In the genomic region with DNA sequence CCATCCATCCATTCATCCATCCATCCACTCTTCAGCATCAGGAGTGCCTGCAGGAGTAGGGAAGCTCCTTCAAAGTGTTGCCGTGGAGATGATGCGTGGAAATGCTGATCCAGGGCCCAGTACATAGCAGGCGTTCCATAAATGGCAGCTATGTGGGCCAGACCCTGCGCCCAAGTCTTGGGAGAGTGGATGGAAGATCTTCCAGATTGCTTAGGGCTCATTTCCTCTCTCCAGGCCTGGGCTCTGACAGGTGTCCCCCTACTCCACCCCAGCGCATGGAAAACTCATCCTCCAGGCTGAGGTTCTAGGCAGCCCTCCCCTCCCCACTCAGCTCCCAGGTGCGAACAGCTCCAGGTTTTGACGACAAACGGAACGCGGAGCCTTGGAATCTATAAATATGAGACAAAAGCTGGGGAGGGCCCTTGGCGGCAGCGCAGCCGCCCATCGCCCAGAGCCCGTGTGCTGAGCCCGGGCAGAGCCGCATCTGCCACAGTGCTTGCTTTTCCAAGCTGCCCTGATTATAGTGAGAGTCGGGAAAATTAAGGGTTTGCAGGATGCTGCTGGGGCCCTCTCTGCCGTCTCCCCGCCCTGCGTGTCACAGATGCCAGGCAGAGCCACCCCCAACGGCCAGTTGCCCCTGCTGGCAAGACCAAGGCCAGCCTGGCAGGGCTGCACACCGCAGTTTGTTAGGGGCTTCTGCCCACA, we compare ENCODE assay signal across 12 cellular contexts. TPM values are rescaled to one million over a fixed set of nuclear protein-coding genes. Genes with fewer than 3 reads are reported as not detected.
DNase-seq lines count a peak whose midpoint lies in the region; ATAC-seq and TF ChIP-seq lines count a peak whose summit lies in the region.
"Had no signal": no experiment of that assay in that cellular context is flagged by ENCODE, and none has a peak within 500 bp of the region (broad histone marks: within the 10 kb centered on the region; RNA-seq: fewer than 3 reads in every experiment).

No MANE protein-coding gene starts in this region.

- intact Hi-C loops in activated naive CD4-positive, alpha-beta T cell treated with anti-CD3 and anti-CD28 coated beads for 36 hours (cut with micrococcal nuclease): loop anchor here (5.0 kb wide), 1 partner anchor 38 kb away; no protein-coding TSS in a partner anchor
- intact Hi-C loops in right cardiac atrium (cut with DNase I): no loop called here
- intact Hi-C loops in spleen (cut with DNase I; ENCODE audit: low total_unique reads): no loop called here

- H3K27me3 ChIP-seq in RWPE2 (ENCODE audit: insufficient read depth, poor library complexity, severe bottlenecking): no peaks in the 10 kb centered on the region
- H3K27me3 ChIP-seq in right cardiac atrium (ENCODE audit: control insufficient read depth, insufficient read depth): no peaks in the 10 kb centered on the region
- H3K27me3 ChIP-seq in spleen (replicated peaks in 1 of 7): peaks cover 0 to 49% (median 26%) of the 10 kb centered on the region in 7 donors

- H3K4me1 Mint-ChIP-seq in activated naive CD4-positive, alpha-beta T cell treated with anti-CD3 and anti-CD28 coated beads for 36 hours (ENCODE audit: low read depth): no peaks in the 10 kb centered on the region

- no peak for DNase-seq in activated naive CD4-positive, alpha-beta T cell treated with anti-CD3 and anti-CD28 coated beads for 36 hours
- no peak for DNase-seq in activated naive CD4-positive, alpha-beta T cell treated with Interleukin-2 at 50 U/mL for 16 hours
- DNase-seq in RWPE2 (ENCODE audit: low spot score) (peak; percentile 57), right cardiac atrium (peak; percentile 10 to 40 (median 29)), spleen (peak; percentile 62), HT-29 (ENCODE audit: low spot score) (no peak), NCI-H187 treated with DMSO at 0.1 percent for 48 hours (lab: John Stamatoyannopoulos, UW) (no peak), middle frontal gyrus (ENCODE audit: extremely low spot score, low spot score) (no peak)
- DNase-seq: amniotic stem cell, Kasumi-1, RPMI8226 had no signal

- H3K36me3 ChIP-seq in RWPE2 (ENCODE audit: low read depth) (no peaks in the 10 kb centered on the region), spleen (no peaks in the 10 kb centered on the region)

- H3K36me3 Mint-ChIP-seq in activated naive CD4-positive, alpha-beta T cell treated with anti-CD3 and anti-CD28 coated beads for 36 hours (ENCODE audit: low read depth): no peaks in the 10 kb centered on the region

- peaks cover 3% of the 10 kb centered on the region for H3K4me1 ChIP-seq in RWPE2 (ENCODE audit: insufficient read depth, poor library complexity, severe bottlenecking)
- no peaks in the 10 kb centered on the region for H3K4me1 ChIP-seq in right cardiac atrium (ENCODE audit: control insufficient read depth, insufficient read depth, low read length)
- peaks cover 6 to 21% (median 14%) of the 10 kb centered on the region in 6 donors for H3K4me1 ChIP-seq in spleen

- peak overlapping the region; percentile 76 for H3K4me3 Mint-ChIP-seq in activated naive CD4-positive, alpha-beta T cell treated with anti-CD3 and anti-CD28 coated beads for 36 hours

- TF ChIP-seq POLR2A in spleen (IDR thresholded peaks at IDR 0.05): no peak

- H3K9me3 Mint-ChIP-seq in activated naive CD4-positive, alpha-beta T cell treated with anti-CD3 and anti-CD28 coated beads for 36 hours: no peaks in the 10 kb centered on the region

- H3K27ac Mint-ChIP-seq in activated naive CD4-positive, alpha-beta T cell treated with anti-CD3 and anti-CD28 coated beads for 36 hours: no peak overlapping the region

- ATAC-seq in RWPE2 (ENCODE audit: low read depth) (no peak), right cardiac atrium (no peak)

- peaks cover 16% of the 10 kb centered on the region for H3K27me3 Mint-ChIP-seq in activated naive CD4-positive, alpha-beta T cell treated with anti-CD3 and anti-CD28 coated beads for 36 hours (ENCODE audit: low read depth)

- CTCF ChIA-PET in activated naive CD4-positive, alpha-beta T cell treated with anti-CD3 and anti-CD28 coated beads for 36 hours (lab: Charles Lee): no interaction called here

- TF ChIP-seq CTCF in RWPE2 (IDR thresholded peaks at IDR 0.05; ENCODE audit: poor library complexity, severe bottlenecking): no peak
- TF ChIP-seq CTCF in spleen (IDR thresholded peaks at IDR 0.05 in 8 of 11, conservative IDR thresholded peaks at IDR 0.05 in 3 of 11): no peak

- H3K9me3 ChIP-seq in RWPE2 (ENCODE audit: severe bottlenecking) (no peaks in the 10 kb centered on the region), right cardiac atrium (ENCODE audit: control insufficient read depth, low read length) (no peaks in the 10 kb centered on the region), spleen (no peaks in the 10 kb centered on the region)

- WGBS in right cardiac atrium: 93% methylated on average over 23 of the region's 23 CpGs
- 91 to 97% (median 94%) methylated on average over 21 to 23 of the region's 23 CpGs for WGBS in spleen, 5 donors

- H3K27ac ChIP-seq in RWPE2 (ENCODE audit: poor library complexity, severe bottlenecking) (peak overlapping the region; percentile 51), right cardiac atrium (ENCODE audit: low read length) (no peak overlapping the region), spleen (no peak overlapping the region)

- no peak overlapping the region for H3K4me3 ChIP-seq in RWPE2 (ENCODE audit: severe bottlenecking)
- H3K4me3 ChIP-seq in right cardiac atrium (ENCODE audit: low read length): no peak overlapping the region
- H3K4me3 ChIP-seq in spleen: no peak overlapping the region

RNA-seq across cellular contexts. Expression of gene BEGAIN, which starts 1.6 kb away (rescaled TPM):
- 1 to 10 TPM; 5.0 to 5.6 TPM for total RNA-seq in activated naive CD4-positive, alpha-beta T cell treated with anti-CD3 and anti-CD28 coated beads for 36 hours
- 1 to 10 TPM; 1.4 to 2.7 (median 2.0) TPM for total RNA-seq in right cardiac atrium
- polyA plus RNA-seq in right cardiac atrium: 1.4 TPM
- 10 to 100 TPM in 1 of 7 donors, 1 to 10 TPM in 6; 3.8 to 10.0 (median 5.9) TPM for total RNA-seq in spleen
- polyA plus RNA-seq in spleen: 1 to 10 TPM; 1.8 to 6.9 (median 4.1) TPM
- 0.53 and 1.5 TPM in 2 replicates for total RNA-seq in HT-29 (2014; rRNA removed; shearing (Covaris generic))
- polyA plus RNA-seq: endothelial cell of umbilical vein had no signal

Comparison
In these comparisons a context has a peak if more than half of its experiments do, and no peak if none do; other contexts are left out.
1. DNase-seq: peak in RWPE2 (single experiment), right cardiac atrium (3 of 3) and spleen (single experiment); none in activated naive CD4-positive, alpha-beta T cell treated with anti-CD3 and anti-CD28 coated beads for 36 hours (single experiment), activated naive CD4-positive, alpha-beta T cell treated with Interleukin-2 at 50 U/mL for 16 hours (single experiment), HT-29 (single experiment), NCI-H187 treated with DMSO at 0.1 percent for 48 hours (single experiment) and middle frontal gyrus (single experiment).